Comparison of ENCODE assay signal across 1 cellular context in the genomic region with DNA sequence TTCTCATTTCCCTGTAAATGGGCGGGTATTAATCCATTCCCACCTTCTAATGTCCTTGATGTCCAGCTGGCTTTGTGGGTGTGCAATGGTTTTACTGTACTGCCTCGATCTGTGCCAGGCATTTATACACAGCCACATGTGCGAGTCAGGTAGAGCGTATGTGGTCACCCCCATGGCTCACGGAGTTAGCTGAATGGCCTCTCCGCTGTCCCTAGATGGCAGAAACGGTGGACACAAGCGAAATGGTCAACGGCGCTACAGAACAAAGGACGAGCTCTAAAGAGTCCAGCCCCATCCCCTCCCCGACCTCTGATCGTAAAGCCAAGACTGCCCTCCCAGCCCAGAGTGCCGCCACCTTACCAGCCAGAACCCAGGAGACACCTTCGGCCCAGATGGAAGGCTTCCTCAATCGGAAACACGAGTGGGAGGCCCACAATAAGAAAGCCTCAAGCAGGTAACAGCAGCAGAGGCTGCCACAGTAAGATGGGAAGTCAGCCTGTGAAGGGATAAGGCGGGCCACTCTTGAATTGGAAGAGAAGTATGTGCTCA.
TF ChIP-seq lines count a peak whose summit lies in the region.

No MANE protein-coding gene starts in this region.

TF ChIP-seq in GM12878, 131 proteins besides CTCF, POLR2A, EP300 and RAD21 (continued from another document):
- TF ChIP-seq, protein P1, sequence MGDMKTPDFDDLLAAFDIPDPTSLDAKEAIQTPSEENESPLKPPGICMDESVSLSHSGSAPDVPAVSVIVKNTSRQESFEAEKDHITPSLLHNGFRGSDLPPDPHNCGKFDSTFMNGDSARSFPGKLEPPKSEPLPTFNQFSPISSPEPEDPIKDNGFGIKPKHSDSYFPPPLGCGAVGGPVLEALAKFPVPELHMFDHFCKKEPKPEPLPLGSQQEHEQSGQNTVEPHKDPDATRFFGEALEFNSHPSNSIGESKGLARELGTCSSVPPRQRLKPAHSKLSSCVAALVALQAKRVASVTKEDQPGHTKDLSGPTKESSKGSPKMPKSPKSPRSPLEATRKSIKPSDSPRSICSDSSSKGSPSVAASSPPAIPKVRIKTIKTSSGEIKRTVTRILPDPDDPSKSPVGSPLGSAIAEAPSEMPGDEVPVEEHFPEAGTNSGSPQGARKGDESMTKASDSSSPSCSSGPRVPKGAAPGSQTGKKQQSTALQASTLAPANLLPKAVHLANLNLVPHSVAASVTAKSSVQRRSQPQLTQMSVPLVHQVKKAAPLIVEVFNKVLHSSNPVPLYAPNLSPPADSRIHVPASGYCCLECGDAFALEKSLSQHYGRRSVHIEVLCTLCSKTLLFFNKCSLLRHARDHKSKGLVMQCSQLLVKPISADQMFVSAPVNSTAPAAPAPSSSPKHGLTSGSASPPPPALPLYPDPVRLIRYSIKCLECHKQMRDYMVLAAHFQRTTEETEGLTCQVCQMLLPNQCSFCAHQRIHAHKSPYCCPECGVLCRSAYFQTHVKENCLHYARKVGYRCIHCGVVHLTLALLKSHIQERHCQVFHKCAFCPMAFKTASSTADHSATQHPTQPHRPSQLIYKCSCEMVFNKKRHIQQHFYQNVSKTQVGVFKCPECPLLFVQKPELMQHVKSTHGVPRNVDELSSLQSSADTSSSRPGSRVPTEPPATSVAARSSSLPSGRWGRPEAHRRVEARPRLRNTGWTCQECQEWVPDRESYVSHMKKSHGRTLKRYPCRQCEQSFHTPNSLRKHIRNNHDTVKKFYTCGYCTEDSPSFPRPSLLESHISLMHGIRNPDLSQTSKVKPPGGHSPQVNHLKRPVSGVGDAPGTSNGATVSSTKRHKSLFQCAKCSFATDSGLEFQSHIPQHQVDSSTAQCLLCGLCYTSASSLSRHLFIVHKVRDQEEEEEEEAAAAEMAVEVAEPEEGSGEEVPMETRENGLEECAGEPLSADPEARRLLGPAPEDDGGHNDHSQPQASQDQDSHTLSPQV (IDR thresholded peaks at IDR 0.05): no peak
- TF ChIP-seq, protein P2, sequence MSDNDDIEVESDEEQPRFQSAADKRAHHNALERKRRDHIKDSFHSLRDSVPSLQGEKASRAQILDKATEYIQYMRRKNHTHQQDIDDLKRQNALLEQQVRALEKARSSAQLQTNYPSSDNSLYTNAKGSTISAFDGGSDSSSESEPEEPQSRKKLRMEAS (IDR thresholded peaks at IDR 0.05; ENCODE audit: low read depth, low read length): no peak
- TF ChIP-seq YY1 (IDR thresholded peaks at IDR 0.05; ENCODE audit: low read depth, low read length) (no peak), PAX5 (IDR thresholded peaks at IDR 0.05; ENCODE audit: borderline replicate concordance, low read depth, low read length) (no peak), WRNIP1 (IDR thresholded peaks at IDR 0.05; ENCODE audit: borderline replicate concordance, low read depth, low read length) (no peak)
